In genomic region chr3:46565607-46566039, GRCh38 we compare ENCODE assay signal across 1 cellular context.
TF ChIP-seq lines count a peak whose summit lies in the region.

No MANE protein-coding gene starts in this region.

TF ChIP-seq in HepG2, 621 proteins besides CTCF, POLR2A, EP300 and RAD21 (continued from another document and continues in another):
- TF ChIP-seq ZNF609 (CRISPR knock-in tag; IDR thresholded peaks at IDR 0.05; ENCODE audit: borderline replicate concordance) (no peak), STAG1 (CRISPR knock-in tag; IDR thresholded peaks at IDR 0.05) (peak; percentile 29; the same call in 1 of the 2 replicates), RXRA (CRISPR knock-in tag; IDR thresholded peaks at IDR 0.05) (0 out of 2 replicates have a peak, but pooled peaks have one; percentile 15), ZNF605 (CRISPR knock-in tag; IDR thresholded peaks at IDR 0.05) (no peak), UBTF (CRISPR knock-in tag; IDR thresholded peaks at IDR 0.05) (no peak), SKI (IDR thresholded peaks at IDR 0.05; ENCODE audit: partially characterized antibody) (no peak), FOXC1 (CRISPR knock-in tag; IDR thresholded peaks at IDR 0.05; ENCODE audit: borderline replicate concordance) (no peak), CCDC6 (CRISPR knock-in tag; IDR thresholded peaks at IDR 0.05) (no peak), ZBTB3 (CRISPR knock-in tag; IDR thresholded peaks at IDR 0.05; ENCODE audit: borderline replicate concordance, low read depth) (no peak), ZNF670 (CRISPR knock-in tag; IDR thresholded peaks at IDR 0.05; ENCODE audit: borderline replicate concordance) (no peak), PHF8 (CRISPR knock-in tag; IDR thresholded peaks at IDR 0.05) (no peak), RFX1 (IDR thresholded peaks at IDR 0.05) (no peak), MLX (CRISPR knock-in tag; IDR thresholded peaks at IDR 0.05) (0 out of 2 replicates have a peak, but pooled peaks have one; percentile 33), ZNF543 (CRISPR knock-in tag; IDR thresholded peaks at IDR 0.05) (0 out of 2 replicates have a peak, but pooled peaks have one; percentile 21), ZNF639 (CRISPR knock-in tag; conservative IDR thresholded peaks at IDR 0.05) (no peak), ZNF367 (CRISPR knock-in tag; IDR thresholded peaks at IDR 0.05; ENCODE audit: borderline replicate concordance) (no peak), ZNF879 (CRISPR knock-in tag; IDR thresholded peaks at IDR 0.05) (no peak), TMF1 (CRISPR knock-in tag; IDR thresholded peaks at IDR 0.05; ENCODE audit: low read depth) (no peak), ZBTB10 (CRISPR knock-in tag; IDR thresholded peaks at IDR 0.05; ENCODE audit: borderline replicate concordance) (no peak), ATF5 (CRISPR knock-in tag; IDR thresholded peaks at IDR 0.05; ENCODE audit: low read depth) (no peak; the same call in 1 of the 2 replicates), ARID5B (CRISPR knock-in tag; IDR thresholded peaks at IDR 0.05) (peak; percentile 8; the same call in 1 of the 2 replicates), ZFY (CRISPR knock-in tag; IDR thresholded peaks at IDR 0.05) (0 out of 2 replicates have a peak, but pooled peaks have one; percentile 0), HDAC1 (CRISPR knock-in tag; IDR thresholded peaks at IDR 0.05) (no peak), RBFOX2 (IDR thresholded peaks at IDR 0.05; ENCODE audit: low read depth, low read length) (no peak), TAF1 (CRISPR knock-in tag; IDR thresholded peaks at IDR 0.05) (0 out of 2 replicates have a peak, but pooled peaks have one; percentile 26), SYNCRIP (IDR thresholded peaks at IDR 0.05; ENCODE audit: insufficient read depth, low read depth, low read length) (no peak), ZNF691 (CRISPR knock-in tag; IDR thresholded peaks at IDR 0.05; ENCODE audit: borderline replicate concordance, low read depth) (no peak), TCF12 (IDR thresholded peaks at IDR 0.05) (no peak), TCF12 (CRISPR knock-in tag; IDR thresholded peaks at IDR 0.05) (no peak), SIN3A (IDR thresholded peaks at IDR 0.05; ENCODE audit: borderline replicate concordance, low read depth, low read length) (peak; percentile 30; the same call in 1 of the 2 replicates), MXI1 (IDR thresholded peaks at IDR 0.05; ENCODE audit: borderline replicate concordance, low read depth, low read length) (peak; percentile 30; the same call in 1 of the 3 replicates), SMC3 (IDR thresholded peaks at IDR 0.05; ENCODE audit: low read length) (no peak), HDAC2 (CRISPR knock-in tag; IDR thresholded peaks at IDR 0.05) (peak; percentile 43; the same call in 1 of the 2 replicates), SRSF1 (optimal IDR thresholded peaks at IDR 0.05; ENCODE audit: low read depth, low read length) (no peak), ZMAT3 (CRISPR knock-in tag; conservative IDR thresholded peaks at IDR 0.05) (no peak), KMT2B (CRISPR knock-in tag; IDR thresholded peaks at IDR 0.05) (no peak), ZNF883 (CRISPR knock-in tag; IDR thresholded peaks at IDR 0.05; ENCODE audit: not compliant biosample characterization) (no peak), ZNF230 (CRISPR knock-in tag; IDR thresholded peaks at IDR 0.05) (no peak), FOXP1 (IDR thresholded peaks at IDR 0.05) (no peak), FOXP1 (CRISPR knock-in tag; IDR thresholded peaks at IDR 0.05) (no peak), ZBTB8A (CRISPR knock-in tag; IDR thresholded peaks at IDR 0.05; ENCODE audit: borderline replicate concordance, low read depth) (peak; percentile 35; the same call in 1 of the 2 replicates)
